In genomic region chr17:77887464-77888241, GRCh38 we compare ENCODE assay signal across 1 cellular context.
TF ChIP-seq lines count a peak whose summit lies in the region.

No MANE protein-coding gene starts in this region.

TF ChIP-seq in H1, 55 proteins besides CTCF, POLR2A, EP300 and RAD21 (continued from another document):
- TF ChIP-seq KDM1A (IDR thresholded peaks at IDR 0.05; ENCODE audit: borderline replicate concordance, low read length) (no peak), BCL11A (IDR thresholded peaks at IDR 0.05; ENCODE audit: low read depth in 2 of 2, low read length in 2 of 2) (no peak), BACH1 (IDR thresholded peaks at IDR 0.05; ENCODE audit: low read length) (no peak), CBX8 (IDR thresholded peaks at IDR 0.05; ENCODE audit: borderline replicate concordance, low read depth, low read length) (no peak), CTBP2 (IDR thresholded peaks at IDR 0.05; ENCODE audit: borderline replicate concordance, insufficient read depth, insufficient read length, low read length) (no peak), FOSL1 (IDR thresholded peaks at IDR 0.05; ENCODE audit: insufficient read depth, low read depth, low read length) (no peak), ZNF274 (IDR thresholded peaks at IDR 0.05; ENCODE audit: borderline replicate concordance, extremely low read depth, low read length) (no peak), SIX5 (IDR thresholded peaks at IDR 0.05; ENCODE audit: low read depth, low read length) (no peak), CREB1 (IDR thresholded peaks at IDR 0.05) (peak; percentile 44; the same call in 1 of the 2 replicates), TCF12 (IDR thresholded peaks at IDR 0.05; ENCODE audit: low read depth, low read length) (no peak), TBP (IDR thresholded peaks at IDR 0.05; ENCODE audit: low read depth, low read length) (no peak), SP4 (IDR thresholded peaks at IDR 0.05; ENCODE audit: low read length) (no peak), RFX5 (IDR thresholded peaks at IDR 0.05; ENCODE audit: borderline replicate concordance, low read depth, low read length) (no peak), SAP30 (IDR thresholded peaks at IDR 0.05; ENCODE audit: insufficient read depth, insufficient replicate concordance, low read length) (peak; percentile 8), GTF2F1 (IDR thresholded peaks at IDR 0.05; ENCODE audit: borderline replicate concordance, low read depth, low read length) (no peak), PHF8 (conservative IDR thresholded peaks at IDR 0.05; ENCODE audit: low read depth, low read length) (no peak), MAFK (IDR thresholded peaks at IDR 0.05; ENCODE audit: low read depth, low read length) (no peak), HDAC2 (IDR thresholded peaks at IDR 0.05; ENCODE audit: borderline replicate concordance in 1 of 2, low read depth in 2 of 2, low read length in 2 of 2) (no peak), CHD7 (IDR thresholded peaks at IDR 0.05; ENCODE audit: insufficient replicate concordance, low read length) (no peak), BRCA1 (IDR thresholded peaks at IDR 0.05; ENCODE audit: low read depth, low read length) (no peak), CEBPB (IDR thresholded peaks at IDR 0.05; ENCODE audit: low read depth, low read length) (peak; percentile 97), SRF (IDR thresholded peaks at IDR 0.05; ENCODE audit: low read depth, low read length) (no peak), KDM5A (IDR thresholded peaks at IDR 0.05; ENCODE audit: low read length) (no peak), SP2 (IDR thresholded peaks at IDR 0.05; ENCODE audit: low read length) (no peak), POLR2AphosphoS5 (IDR thresholded peaks at IDR 0.05; ENCODE audit: low read depth, low read length) (no peak), SUZ12 (IDR thresholded peaks at IDR 0.05; ENCODE audit: low read length) (0 out of 2 replicates have a peak, but pooled peaks have one; percentile 49), USF2 (IDR thresholded peaks at IDR 0.05; ENCODE audit: low read length) (no peak), NRF1 (IDR thresholded peaks at IDR 0.05; ENCODE audit: low read depth, low read length) (no peak), RNF2 (IDR thresholded peaks at IDR 0.05; ENCODE audit: borderline replicate concordance, low read depth, low read length, missing control alignments, poor library complexity, severe bottlenecking) (no peak), SIN3A (conservative IDR thresholded peaks at IDR 0.05 in 1 of 2, IDR thresholded peaks at IDR 0.05 in 1 of 2; ENCODE audit: low read depth in 1 of 2, low read length in 2 of 2) (0 out of 4 replicates have a peak, but pooled peaks of 1 of the 2 experiments have one; percentile 19), POU5F1 (IDR thresholded peaks at IDR 0.05; ENCODE audit: low read depth, low read length) (no peak), HDAC6 (IDR thresholded peaks at IDR 0.05; ENCODE audit: low read depth, low read length) (no peak), SIRT6 (IDR thresholded peaks at IDR 0.05; ENCODE audit: low read length) (no peak), CHD1 (IDR thresholded peaks at IDR 0.05; ENCODE audit: low read depth, low read length) (no peak), KDM4A (IDR thresholded peaks at IDR 0.05; ENCODE audit: low read depth, low read length, severe bottlenecking) (peak; percentile 73), EGR1 (IDR thresholded peaks at IDR 0.05; ENCODE audit: borderline replicate concordance, low read depth, low read length) (no peak), TAF7 (optimal IDR thresholded peaks at IDR 0.05; ENCODE audit: borderline replicate concordance, low read depth, low read length) (no peak), ATF3 (IDR thresholded peaks at IDR 0.05; ENCODE audit: insufficient read depth, low read depth, low read length) (no peak), TEAD4 (IDR thresholded peaks at IDR 0.05; ENCODE audit: low read depth, low read length) (no peak), CBX5 (IDR thresholded peaks at IDR 0.05; ENCODE audit: low read depth, low read length) (no peak), EZH2 (IDR thresholded peaks at IDR 0.05; ENCODE audit: low read depth, low read length, severe bottlenecking) (peak; percentile 50), JUN (IDR thresholded peaks at IDR 0.05; ENCODE audit: low read depth, low read length) (no peak), MAX (IDR thresholded peaks at IDR 0.05) (peak; percentile 78)
TF ChIP-seq in H1: peak in this region for 10.
